Comparison of ENCODE assay signal across 17 cellular contexts in genomic region chr4:98682719-98683118, GRCh38. TPM values are rescaled to one million over a fixed set of nuclear protein-coding genes. Genes with fewer than 3 reads are reported as not detected.
DNase-seq lines count a peak whose midpoint lies in the region; ATAC-seq and TF ChIP-seq lines count a peak whose summit lies in the region.
"Had no signal": no experiment of that assay in that cellular context is flagged by ENCODE, and none has a peak within 500 bp of the region (broad histone marks: within the 10 kb centered on the region; RNA-seq: fewer than 3 reads in every experiment).

No MANE protein-coding gene starts in this region.

- DNase-seq in Right ventricle myocardium superior (no peak), right atrium auricular region (ENCODE audit: low spot score) (no peak), Panc1 (ENCODE audit: low read depth, low spot score) (no peak), fibroblast of gingiva (ENCODE audit: low read depth) (peak; percentile 52), renal cortical epithelial cell (ENCODE audit: low read depth) (peak; percentile 9), NCI-H1048 (lab: John Stamatoyannopoulos, UW) (no peak), head of caudate nucleus (no peak)
- DNase-seq: activated CD8-positive, alpha-beta memory T cell treated with anti-CD3 and anti-CD28 coated beads, Interleukin-2, amount 50 U/mL, for 4 hours; activated naive CD4-positive, alpha-beta T cell treated with anti-CD3 and anti-CD28 coated beads, Interleukin-2, amount 10 ng/mL, durations not matched to agents 7 days and 5 days; CD4-positive, alpha-beta T cell; NCI-H2107; NCI-H82; T-helper 17 cell had no signal

- H3K4me1 ChIP-seq in right atrium auricular region (no peaks in the 10 kb centered on the region), Panc1 (ENCODE audit: control insufficient read depth, insufficient read depth, low read length) (peaks cover 3% of the 10 kb centered on the region)
- H3K4me1 ChIP-seq: breast epithelium had no signal

- no peaks in the 10 kb centered on the region for H3K9me3 ChIP-seq in right atrium auricular region
- no peaks in the 10 kb centered on the region for H3K9me3 ChIP-seq in Panc1 (ENCODE audit: control insufficient read depth, insufficient read depth, low read depth, low read length)
- H3K9me3 ChIP-seq: breast epithelium had no signal

- H3K27me3 ChIP-seq in right atrium auricular region = no peaks in the 10 kb centered on the region
- H3K27me3 ChIP-seq in Panc1 (ENCODE audit: control insufficient read depth, insufficient read depth, low read length) = no peaks in the 10 kb centered on the region
- H3K27me3 ChIP-seq: breast epithelium had no signal

- H3K4me3 ChIP-seq in right atrium auricular region (no peak overlapping the region), Panc1 (ENCODE audit: low read depth in 2 of 2, low read length in 2 of 2) (no peak overlapping the region)
- H3K4me3 ChIP-seq: breast epithelium had no signal

- no TSS peak for BruUV-seq in Panc1 (replicated peaks; lab: Mats Ljungman, UMichigan)

- intact Hi-C loops in Right ventricle myocardium superior (cut with DNase I) (no loop called here), Panc1 (cut with micrococcal nuclease; ENCODE audit: unreplicated experiment) (no loop called here), head of caudate nucleus (cut with DNase I) (no loop called here)

- ATAC-seq in Right ventricle myocardium superior (ENCODE audit: poor library complexity) (peak; percentile 74), Panc1 (peak; percentile 92), GM21825 (IDR thresholded peaks at IDR 0.05; ENCODE audit: unreplicated experiment) (no peak)
- ATAC-seq: T-helper 17 cell had no signal

- no peak for TF ChIP-seq CTCF in right atrium auricular region (IDR thresholded peaks at IDR 0.05)
- no peak for TF ChIP-seq CTCF in Panc1 (IDR thresholded peaks at IDR 0.05)

- H3K36me3 ChIP-seq in right atrium auricular region (no peaks in the 10 kb centered on the region), Panc1 (ENCODE audit: control insufficient read depth, insufficient read depth, low read length) (no peaks in the 10 kb centered on the region)
- H3K36me3 ChIP-seq: breast epithelium had no signal

- in situ Hi-C loops in Panc1 (cut with HindIII; ENCODE audit: low pct_unique_long_range_greater_than_20kb, low sequenced_read_pairs) = no loop called here

- POLR2A ChIA-PET in Panc1 (lab: Charles Lee) = interaction anchor here (0.6 kb wide), 1 partner anchor 333 kb away, joined by 4 read pairs; no protein-coding TSS in a partner anchor

- H3K27ac ChIP-seq in right atrium auricular region (no peak overlapping the region), Panc1 (ENCODE audit: low read length) (peak overlapping the region; percentile 77)
- H3K27ac ChIP-seq: 22Rv1, breast epithelium, RWPE1 had no signal

- CTCF ChIA-PET in Panc1 (lab: Charles Lee) = interaction anchor here (0.6 kb wide), 1 partner anchor 31 kb away, joined by 6 read pairs; no protein-coding TSS in a partner anchor

RNA-seq across cellular contexts. Expression of gene TSPAN5, which starts 24.3 kb away (rescaled TPM):
- 1.6 TPM for total RNA-seq in Right ventricle myocardium superior
- total RNA-seq in right atrium auricular region = 1 to 10 TPM; 1.8 to 5.7 TPM
- total RNA-seq in Panc1 (2021; ENCODE audit: unreplicated experiment) = 61.9 TPM
- 45.8 TPM for polyA plus RNA-seq in Panc1 (2012; ENCODE audit: insufficient read length)
- total RNA-seq in renal cortical epithelial cell = 12.2 and 28.4 TPM in 2 replicates

Comparison
In these comparisons a context has a peak if more than half of its experiments do, and no peak if none do; other contexts are left out.
1. DNase-seq: peak in fibroblast of gingiva (single experiment) and renal cortical epithelial cell (single experiment); none in Right ventricle myocardium superior (single experiment), right atrium auricular region (single experiment), Panc1 (single experiment), NCI-H1048 (single experiment) and head of caudate nucleus (0 of 42).